Comparison of ENCODE assay signal across 12 cellular contexts in genomic region chr1:156493749-156494148, GRCh38. TPM values are rescaled to one million over a fixed set of nuclear protein-coding genes. Genes with fewer than 3 reads are reported as not detected.
DNase-seq lines count a peak whose midpoint lies in the region; ATAC-seq, FAIRE-seq and TF ChIP-seq lines count a peak whose summit lies in the region.
"Had no signal": no experiment of that assay in that cellular context is flagged by ENCODE, and none has a peak within 500 bp of the region (broad histone marks: within the 10 kb centered on the region; RNA-seq: fewer than 3 reads in every experiment).

No MANE protein-coding gene starts in this region.

- H3K4me3 ChIP-seq in naive thymus-derived CD4-positive, alpha-beta T cell (ENCODE audit: low read length) = no peak overlapping the region
- no peak overlapping the region for H3K4me3 ChIP-seq in upper lobe of left lung
- H3K4me3 ChIP-seq: right lobe of liver had no signal

- ATAC-seq in Right ventricle myocardium superior (ENCODE audit: poor library complexity) (no peak), left cardiac atrium (no peak), upper lobe of left lung (ENCODE audit: low FRiP score in 2 of 2) (no peak), HG03280 (IDR thresholded peaks at IDR 0.05; ENCODE audit: unreplicated experiment) (no peak)
- no peak for ATAC-seq in naive thymus-derived CD4-positive, alpha-beta T cell
- ATAC-seq: right lobe of liver had no signal

- POLR2A ChIA-PET in naive thymus-derived CD4-positive, alpha-beta T cell (lab: Charles Lee) = interaction anchor here (1.0 to 16.2 kb wide), 3 partner anchors 6 to 98 kb away, joined by 3 to 256 read pairs (median 256); partner anchors contain the start of genes MEF2D and NAXE

- peaks cover 84 to 100% (median 97%) of the 10 kb centered on the region in 7 donors for H3K4me1 Mint-ChIP-seq in naive thymus-derived CD4-positive, alpha-beta T cell

- TF ChIP-seq POLR2A in upper lobe of left lung (IDR thresholded peaks at IDR 0.05) = no peak

- no peak for FAIRE-seq in frontal cortex (lab: Jason Lieb, UNC)

- H3K36me3 Mint-ChIP-seq in naive thymus-derived CD4-positive, alpha-beta T cell = peaks cover 4 to 17% (median 5%) of the 10 kb centered on the region in 5 donors

- H3K27ac ChIP-seq in angular gyrus (ENCODE audit: low read depth, low read length) = peak overlapping the region; percentile 24
- H3K27ac ChIP-seq in naive thymus-derived CD4-positive, alpha-beta T cell (ENCODE audit: low read depth, low read length) = peak overlapping the region; percentile 59
- H3K27ac ChIP-seq in upper lobe of left lung = peak overlapping the region; percentile 17 to 88 (median 80)
- H3K27ac ChIP-seq: right lobe of liver, VCaP had no signal

- peak overlapping the region in 9 of 10 donors; percentile 23 to 94 (median 63) for H3K4me3 Mint-ChIP-seq in naive thymus-derived CD4-positive, alpha-beta T cell

- H3K36me3 ChIP-seq in naive thymus-derived CD4-positive, alpha-beta T cell (ENCODE audit: control insufficient read depth in 2 of 3, insufficient read depth in 3 of 3, low read length in 3 of 3) = peaks cover 0 to 4% (median 0%) of the 10 kb centered on the region in 3 experiments
- peaks cover 0 to 2% (median 0%) of the 10 kb centered on the region in 4 donors for H3K36me3 ChIP-seq in upper lobe of left lung
- H3K36me3 ChIP-seq: right lobe of liver had no signal

- H3K27me3 Mint-ChIP-seq in naive thymus-derived CD4-positive, alpha-beta T cell = no peaks in the 10 kb centered on the region

- no peaks in the 10 kb centered on the region for H3K27me3 ChIP-seq in naive thymus-derived CD4-positive, alpha-beta T cell (ENCODE audit: control insufficient read depth in 2 of 2, insufficient read depth in 2 of 2, low read length in 2 of 2)
- H3K27me3 ChIP-seq in upper lobe of left lung = no peaks in the 10 kb centered on the region
- H3K27me3 ChIP-seq: right lobe of liver had no signal

- H3K27ac Mint-ChIP-seq in naive thymus-derived CD4-positive, alpha-beta T cell = peak overlapping the region in 8 of 9 donors; percentile 46 to 99 (median 84)

- no peak for TF ChIP-seq CTCF in upper lobe of left lung (IDR thresholded peaks at IDR 0.05)

- peak; percentile 32 for DNase-seq in Right ventricle myocardium superior
- no peak for DNase-seq in left cardiac atrium
- no peak for DNase-seq in naive thymus-derived CD4-positive, alpha-beta T cell
- no peak for DNase-seq in upper lobe of left lung
- no peak for DNase-seq in stimulated activated CD4-positive, alpha-beta T cell treated with anti-CD3 and anti-CD28 coated beads, Interleukin-2, amount 100 ng/mL, for 24 hours
- no peak for DNase-seq in frontal cortex (ENCODE audit: low spot score in 2 of 2)
- DNase-seq: activated naive CD4-positive, alpha-beta T cell; NCI-H1105; right lobe of liver had no signal

- H3K9me3 Mint-ChIP-seq in naive thymus-derived CD4-positive, alpha-beta T cell = peaks cover 0 to 2% (median 0%) of the 10 kb centered on the region in 11 donors

- intact Hi-C loops in Right ventricle myocardium superior (cut with DNase I) (loop anchor here (10.0 kb wide), 1 partner anchor 519 kb away; the partner anchor contains the start of gene ARHGEF2), left cardiac atrium (cut with DNase I) (no loop called here)
- intact Hi-C loops in naive thymus-derived CD4-positive, alpha-beta T cell (cut with micrococcal nuclease) = no loop called here

- no peak for TF ChIP-seq EP300 in upper lobe of left lung (IDR thresholded peaks at IDR 0.05)

- H3K9me3 ChIP-seq in naive thymus-derived CD4-positive, alpha-beta T cell (ENCODE audit: control insufficient read depth in 2 of 3, low read length in 3 of 3) = no peaks in the 10 kb centered on the region
- no peaks in the 10 kb centered on the region for H3K9me3 ChIP-seq in upper lobe of left lung
- H3K9me3 ChIP-seq: right lobe of liver had no signal

- CTCF ChIA-PET in naive thymus-derived CD4-positive, alpha-beta T cell (lab: Charles Lee) = interaction anchor here (0.8 to 1.5 kb wide), 2 partner anchors 9 to 13 kb away, joined by 4 to 5 read pairs; no protein-coding TSS in a partner anchor

- H3K4me1 ChIP-seq in naive thymus-derived CD4-positive, alpha-beta T cell (ENCODE audit: control insufficient read depth in 2 of 2, insufficient read depth in 2 of 2, low read length in 2 of 2) = peaks cover 95 to 97% of the 10 kb centered on the region in 2 donors
- H3K4me1 ChIP-seq in upper lobe of left lung = peaks cover 100% of the 10 kb centered on the region in 4 donors

RNA-seq across cellular contexts. Expression of gene MEF2D, which starts 6.8 kb away (rescaled TPM):
- total RNA-seq in Right ventricle myocardium superior (96.6 TPM), left cardiac atrium (10 to 100 TPM; 69.0 to 81.7 TPM), upper lobe of left lung (100 to 1,000 TPM in 2 of 6 donors, 10 to 100 TPM in 4; 42.7 to 146 (median 58.7) TPM), frontal cortex (4.9 TPM)
- total RNA-seq in naive thymus-derived CD4-positive, alpha-beta T cell = 100 to 1,000 TPM in 2 of 5 experiments, 10 to 100 TPM in 3; 48.1 to 190 (median 67.7) TPM
- polyA plus RNA-seq in naive thymus-derived CD4-positive, alpha-beta T cell = 10 to 100 TPM in 1 of 2 donors, 1 to 10 TPM in 1; 4.5 to 10.0 TPM

Comparison
In these comparisons a context has a peak if more than half of its experiments do, and no peak if none do; other contexts are left out.
1. H3K27ac ChIP-seq: peak in every context shown above with its lines; median percentile 80 in upper lobe of left lung; 59 in naive thymus-derived CD4-positive, alpha-beta T cell; 24 in angular gyrus.